In the genomic region with DNA sequence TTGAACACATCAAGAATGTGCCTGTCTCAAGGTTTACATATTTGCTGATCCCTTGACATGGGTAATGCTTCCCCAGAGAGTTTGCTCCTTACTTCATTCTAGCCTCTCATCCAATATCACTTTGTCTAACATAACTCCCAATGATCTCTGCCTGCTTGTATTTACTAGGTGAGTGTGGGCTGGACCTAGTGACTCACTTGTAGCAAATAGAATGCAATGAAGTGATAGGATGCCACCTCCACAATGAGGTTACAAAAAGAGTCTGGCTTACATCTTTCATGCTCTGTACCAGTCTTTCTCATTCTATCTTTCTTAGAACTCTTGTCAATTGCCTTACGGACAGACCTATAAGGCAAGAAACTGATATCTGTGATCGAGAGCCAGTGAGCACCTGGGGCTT, we compare ENCODE assay signal across 18 cellular contexts.
"Had no signal": no experiment of that assay in that cellular context is flagged by ENCODE, and none has a peak within 500 bp of the region (broad histone marks: within the 10 kb centered on the region; RNA-seq: fewer than 3 reads in every experiment).

No MANE protein-coding gene starts in this region.

- DNase-seq: effector memory CD8-positive, alpha-beta T cell; esophagus squamous epithelium; foreskin melanocyte; heart right ventricle; islet precursor cell; left colon; left ventricle myocardium superior; mesendoderm; naive B cell; occipital lobe; pancreas; right cardiac atrium; small intestine; stimulated activated CD4-positive, alpha-beta T cell treated with anti-CD3 and anti-CD28 coated beads, Interleukin-2, amount 100 ng/mL, for 48 hours; stimulated activated naive CD8-positive, alpha-beta T cell treated with anti-CD3 and anti-CD28 coated beads, Interleukin-15, Interleukin-2, amounts not matched to agents 100 U/mL and 50 U/mL, for 24 hours; thyroid gland had no signal

- H3K27me3 ChIP-seq: esophagus squamous epithelium, pancreas, suprapubic skin, thyroid gland had no signal

- H3K36me3 ChIP-seq: esophagus squamous epithelium, heart right ventricle, pancreas, suprapubic skin, thyroid gland had no signal

- H3K4me3 ChIP-seq: esophagus squamous epithelium, heart right ventricle, lung, pancreas, suprapubic skin, thyroid gland had no signal

- ATAC-seq: effector memory CD8-positive, alpha-beta T cell; heart right ventricle; left colon; left ventricle myocardium superior; pancreas; right cardiac atrium; stimulated activated naive CD8-positive, alpha-beta T cell treated with anti-CD3 and anti-CD28 coated beads, Interleukin-15, Interleukin-2, amounts not matched to agents 100 U/mL and 50 U/mL, for 24 hours had no signal

- H3K4me1 ChIP-seq: esophagus squamous epithelium, heart right ventricle, pancreas, suprapubic skin, thyroid gland had no signal

- H3K27ac ChIP-seq: esophagus squamous epithelium, heart right ventricle, pancreas, suprapubic skin, thyroid gland had no signal

- H3K9me3 ChIP-seq: esophagus squamous epithelium, heart right ventricle, pancreas, suprapubic skin, thyroid gland had no signal
